Comparison of ENCODE assay signal across 10 cellular contexts in the genomic region with DNA sequence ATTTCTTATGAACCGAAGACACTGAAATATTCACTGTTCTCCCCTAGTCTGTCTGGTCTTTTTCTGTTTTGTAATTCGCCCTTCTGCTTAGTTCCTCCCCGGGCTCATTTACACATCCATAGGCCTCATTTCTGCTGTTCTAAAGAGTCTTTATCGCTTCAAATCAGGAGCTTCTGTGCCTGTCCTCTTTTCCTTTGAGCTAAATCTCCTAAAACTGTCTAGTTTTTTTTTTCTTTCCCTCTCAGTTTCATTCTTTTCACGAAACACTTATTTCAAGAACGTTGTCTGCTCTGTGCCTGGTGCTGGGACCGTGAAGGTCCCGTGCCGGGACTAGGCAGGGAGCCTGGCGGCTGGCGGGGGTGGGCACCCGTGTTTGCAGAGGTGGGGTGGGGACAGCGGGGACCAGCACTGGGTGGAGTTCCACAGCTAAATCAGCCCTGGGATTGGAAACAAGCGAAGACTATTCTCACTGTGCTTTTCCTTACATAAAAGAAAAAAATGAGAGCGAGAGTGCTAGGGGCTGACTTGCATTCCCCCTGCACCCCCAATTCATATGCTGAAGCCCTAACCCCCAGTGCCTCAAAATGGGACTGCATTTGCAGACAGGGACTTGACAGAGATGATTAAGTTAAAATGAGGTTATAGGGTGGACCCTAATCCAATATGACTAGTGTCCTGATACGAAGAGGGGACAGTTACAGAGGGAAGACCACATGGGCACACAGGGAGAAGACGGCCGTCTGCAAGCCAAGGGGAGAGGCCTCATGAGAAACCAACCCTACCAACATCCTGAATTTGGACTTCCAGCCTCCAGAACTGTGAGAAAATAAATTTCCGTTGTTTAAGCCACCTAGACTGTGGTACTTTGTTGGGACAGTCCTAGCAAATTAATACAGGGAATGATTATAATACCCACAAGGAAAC. TPM values are rescaled to one million over a fixed set of nuclear protein-coding genes. Genes with fewer than 3 reads are reported as not detected.
DNase-seq lines count a peak whose midpoint lies in the region; ATAC-seq, FAIRE-seq and TF ChIP-seq lines count a peak whose summit lies in the region.
"Had no signal": no experiment of that assay in that cellular context is flagged by ENCODE, and none has a peak within 500 bp of the region (broad histone marks: within the 10 kb centered on the region; RNA-seq: fewer than 3 reads in every experiment).

No MANE protein-coding gene starts in this region.

- no peaks in the 10 kb centered on the region for H3K36me3 Mint-ChIP-seq in HFFc6 (ENCODE audit: low read depth)
- H3K36me3 Mint-ChIP-seq in naive thymus-derived CD4-positive, alpha-beta T cell, result peaks cover 0 to 4% (median 0%) of the 10 kb centered on the region in 5 donors

- peak overlapping the region; percentile 29 for H2BK120ac ChIP-seq in H1 (replicated peaks; ENCODE audit: low read depth, low read length)

- H4K91ac ChIP-seq in H1 (replicated peaks; ENCODE audit: insufficient read length, low read length), result peak overlapping the region; percentile 11

- peaks cover 29% of the 10 kb centered on the region for H3K4me1 Mint-ChIP-seq in HFFc6 (ENCODE audit: low read depth)
- H3K4me1 Mint-ChIP-seq in naive thymus-derived CD4-positive, alpha-beta T cell, result peaks cover 7 to 38% (median 21%) of the 10 kb centered on the region in 7 donors

- peak overlapping the region; percentile 59 for H4K5ac ChIP-seq in H1 (ENCODE audit: insufficient read length, low read depth, low read length)

- H3K18ac ChIP-seq in H1 (ENCODE audit: extremely low read depth, low read length), result peak overlapping the region; percentile 65

- peak overlapping the region; percentile 98 for H3K27ac Mint-ChIP-seq in HFFc6
- peak overlapping the region in 8 of 9 donors; percentile 1 to 88 (median 60) for H3K27ac Mint-ChIP-seq in naive thymus-derived CD4-positive, alpha-beta T cell

- no peaks in the 10 kb centered on the region for H4K20me1 ChIP-seq in H1 (replicated peaks in 1 of 2; ENCODE audit: control insufficient read depth in 1 of 2, insufficient read depth in 2 of 2, low read length in 2 of 2)

- no peak overlapping the region for H3K23ac ChIP-seq in H1 (ENCODE audit: insufficient read length)

- H2BK15ac ChIP-seq in H1 (ENCODE audit: low read length), result 0 out of 2 replicates have a peak overlapping the region, but pooled peaks have one; percentile 25

- DNase-seq in HFFc6 (no peak), H1 (ENCODE audit: low read depth in 1 of 2, low spot score in 2 of 2) (peak in 1 of 2 experiments; percentile 54), G401 (ENCODE audit: low spot score) (no peak), SKM-1 treated with dmso at 0.1 percent for 144 hours (lab: John Stamatoyannopoulos, UW; ENCODE audit: unreplicated experiment) (no peak), D341Med (ENCODE audit: low spot score) (no peak)
- DNase-seq in naive thymus-derived CD4-positive, alpha-beta T cell, result no peak
- DNase-seq: SIG-M5 had no signal

- no peaks in the 10 kb centered on the region for H3K27me3 ChIP-seq in ACC112 (ENCODE audit: insufficient read depth, low read length)
- no peaks in the 10 kb centered on the region for H3K27me3 ChIP-seq in H1 (replicated peaks in 1 of 4; ENCODE audit: control insufficient read depth in 3 of 4, extremely low read depth in 1 of 4, insufficient read depth in 3 of 4, low read length in 3 of 4)
- H3K27me3 ChIP-seq in naive thymus-derived CD4-positive, alpha-beta T cell (ENCODE audit: control insufficient read depth in 2 of 2, insufficient read depth in 2 of 2, low read length in 2 of 2), result peaks cover 0 to 4% of the 10 kb centered on the region in 2 donors

- H2BK5ac ChIP-seq in H1 (ENCODE audit: low read depth, low read length), result peak overlapping the region; percentile 38; the same call in 1 of the 2 replicates

- TF ChIP-seq POLR2A in H1 (IDR thresholded peaks at IDR 0.05; ENCODE audit: control extremely low read depth in 1 of 2, low read depth in 2 of 2, low read length in 2 of 2), result no peak

- POLR2A ChIA-PET in H1 (lab: Charles Lee; ENCODE audit: partially characterized antibody), result interaction anchor here (0.6 to 2.4 kb wide), 9 partner anchors 8 to 117 kb away, joined by 3 to 9 read pairs (median 4); a partner anchor contains a TSS
- POLR2A ChIA-PET in naive thymus-derived CD4-positive, alpha-beta T cell (lab: Charles Lee), result interaction anchor here (0.6 to 2.4 kb wide), 5 partner anchors 9 to 1261 kb away, joined by 3 to 11 read pairs (median 4); no protein-coding TSS in a partner anchor

- TF ChIP-seq EP300 in H1 (IDR thresholded peaks at IDR 0.05; ENCODE audit: borderline replicate concordance in 1 of 2, low read depth in 2 of 2, low read length in 2 of 2), result no peak

- TF ChIP-seq RAD21 in H1 (IDR thresholded peaks at IDR 0.05 in 1 of 2, conservative IDR thresholded peaks at IDR 0.05 in 1 of 2; ENCODE audit: low read depth in 2 of 2, low read length in 2 of 2), result no peak

- no peak overlapping the region for H2AK5ac ChIP-seq in H1 (ENCODE audit: low read depth, low read length)

- no peak; the same call in 1 of the 2 replicates for TF ChIP-seq CTCF in HFFc6 (IDR thresholded peaks at IDR 0.05)
- no peak for TF ChIP-seq CTCF in H1 (IDR thresholded peaks at IDR 0.05; ENCODE audit: control extremely low read depth in 1 of 3, insufficient read depth in 1 of 3, low read depth in 1 of 3, low read length in 3 of 3)

- peak overlapping the region; percentile 23; the same call in 1 of the 2 replicates for H2BK12ac ChIP-seq in H1 (ENCODE audit: low read depth, low read length)

- no peaks in the 10 kb centered on the region for H3K9me3 Mint-ChIP-seq in HFFc6
- H3K9me3 Mint-ChIP-seq in naive thymus-derived CD4-positive, alpha-beta T cell, result no peaks in the 10 kb centered on the region

- H3K27ac ChIP-seq in ACC112 (ENCODE audit: low read depth, low read length) (no peak overlapping the region), H1 (ENCODE audit: low read depth, low read length) (0 out of 2 replicates have a peak overlapping the region, but pooled peaks have one; percentile 30)
- H3K27ac ChIP-seq in naive thymus-derived CD4-positive, alpha-beta T cell (ENCODE audit: low read depth, low read length), result no peak overlapping the region

- peak; percentile 39 for FAIRE-seq in H1 (lab: Jason Lieb, UNC)

- H3K79me2 ChIP-seq in ACC112 (ENCODE audit: control insufficient read depth, insufficient read depth, low read length, unreplicated experiment) (no peaks in the 10 kb centered on the region), H1 (ENCODE audit: control insufficient read depth in 1 of 2, insufficient read depth in 2 of 2, low read length in 2 of 2) (no peaks in the 10 kb centered on the region)

- 25% methylated on average over 19 of the region's 19 CpGs; no CpG with 5 or more reads in 1 of the 2 experiments for WGBS in H1 (ENCODE audit: extremely low coverage in 1 of 2, insufficient coverage in 1 of 2, insufficient read length in 1 of 2, insufficient replicate concordance in 2 of 2, low coverage in 1 of 2, low lambda C conversion rate in 2 of 2, missing lambda C conversion rate in 1 of 2), 2 experiments

- peaks cover 8% of the 10 kb centered on the region; the same call in 1 of the 2 replicates for H3K27me3 Mint-ChIP-seq in HFFc6 (ENCODE audit: insufficient read depth)
- H3K27me3 Mint-ChIP-seq in naive thymus-derived CD4-positive, alpha-beta T cell, result peaks cover 0 to 8% (median 0%) of the 10 kb centered on the region in 5 donors

- H3K9me3 ChIP-seq in H1 (ENCODE audit: insufficient read depth in 2 of 2, low read depth in 1 of 2, low read length in 1 of 2), result peaks cover 0 to 2% of the 10 kb centered on the region in 2 experiments; a peak in 1 of 4 replicates
- H3K9me3 ChIP-seq in naive thymus-derived CD4-positive, alpha-beta T cell (ENCODE audit: control insufficient read depth in 2 of 3, low read length in 3 of 3), result no peaks in the 10 kb centered on the region

- peak overlapping the region; percentile 88 for H3K4me3 ChIP-seq in ACC112 (ENCODE audit: low read depth, low read length)
- peak overlapping the region; percentile 12 to 73 (median 36); a peak in 5 of 8 replicates for H3K4me3 ChIP-seq in H1 (ENCODE audit: extremely low read depth in 1 of 4, insufficient read depth in 2 of 4, low read depth in 3 of 4, low read length in 4 of 4)
- H3K4me3 ChIP-seq in naive thymus-derived CD4-positive, alpha-beta T cell (ENCODE audit: low read length), result no peak overlapping the region

- 0 out of 2 replicates have a peak overlapping the region, but pooled peaks have one; percentile 67 for H2BK20ac ChIP-seq in H1 (ENCODE audit: low read length)

- CTCF ChIA-PET in H1 (lab: Charles Lee; ENCODE audit: partially characterized antibody), result interaction anchor here (0.6 to 1.8 kb wide), 6 partner anchors 16 to 818 kb away, joined by 3 to 6 read pairs (median 4); no protein-coding TSS in a partner anchor
- CTCF ChIA-PET in naive thymus-derived CD4-positive, alpha-beta T cell (lab: Charles Lee), result interaction anchor here (0.6 kb wide), 2 partner anchors 21 to 86 kb away, joined by 3 read pairs; no protein-coding TSS in a partner anchor

- H3K4me3 Mint-ChIP-seq in HFFc6, result peak overlapping the region; percentile 99
- peak overlapping the region; percentile 77 to 97 (median 92) for H3K4me3 Mint-ChIP-seq in naive thymus-derived CD4-positive, alpha-beta T cell

- in situ Hi-C loops in G401 (cut with HindIII; ENCODE audit: low sequenced_read_pairs), result no loop called here

- H2AFZ ChIP-seq in ACC112 (ENCODE audit: low read length, unreplicated experiment), result peak overlapping the region; percentile 39
- H2AFZ ChIP-seq in H1 (ENCODE audit: low read length), result no peak overlapping the region

- peaks cover 2% of the 10 kb centered on the region; the same call in 1 of the 2 replicates for H3K23me2 ChIP-seq in H1 (ENCODE audit: low read depth, low read length)

- intact Hi-C loops in naive thymus-derived CD4-positive, alpha-beta T cell (cut with micrococcal nuclease), result loop anchor here in 1 of 2 donors (2.0 kb wide), 1 partner anchor 34 kb away; a partner anchor contains a TSS

- no peak for ATAC-seq in naive thymus-derived CD4-positive, alpha-beta T cell
- ATAC-seq in GM18909 (IDR thresholded peaks at IDR 0.05; ENCODE audit: poor library complexity, unreplicated experiment), result no peak
- ATAC-seq: esophagus mucosa had no signal

- H3K36me3 ChIP-seq in ACC112 (ENCODE audit: insufficient read depth, low read length) (no peaks in the 10 kb centered on the region), H1 (ENCODE audit: control insufficient read depth in 2 of 4, insufficient read depth in 4 of 4, low read length in 3 of 4) (no peaks in the 10 kb centered on the region)
- peaks cover 0 to 9% (median 0%) of the 10 kb centered on the region in 3 experiments for H3K36me3 ChIP-seq in naive thymus-derived CD4-positive, alpha-beta T cell (ENCODE audit: control insufficient read depth in 2 of 3, insufficient read depth in 3 of 3, low read length in 3 of 3)

- H3K56ac ChIP-seq in H1 (replicated peaks; ENCODE audit: insufficient read length, low read depth, low read length), result no peak overlapping the region

- no peak overlapping the region for H3K14ac ChIP-seq in H1 (ENCODE audit: insufficient read length)

- H3K79me1 ChIP-seq in H1 (ENCODE audit: low read depth, low read length), result no peaks in the 10 kb centered on the region

- H3K9ac ChIP-seq in H1 (replicated peaks in 1 of 4; ENCODE audit: extremely low read depth in 1 of 4, low read depth in 3 of 4, low read length in 3 of 4), result peak overlapping the region in 1 of 4 experiments; percentile 21; a peak in 1 of 7 replicates

- H3K4me2 ChIP-seq in H1 (ENCODE audit: insufficient read depth in 1 of 2, low read depth in 2 of 2, low read length in 2 of 2), result peak overlapping the region; percentile 53 to 65

- no peak overlapping the region for H3K4ac ChIP-seq in H1 (replicated peaks; ENCODE audit: insufficient read length, low read depth, low read length)

- H4K8ac ChIP-seq in H1 (ENCODE audit: extremely low read depth, insufficient read depth, low read length), result no peak overlapping the region

- H3K4me1 ChIP-seq in ACC112 (ENCODE audit: control insufficient read depth, insufficient read depth, low read length, unreplicated experiment) (peaks cover 9% of the 10 kb centered on the region), H1 (replicated peaks in 1 of 4; ENCODE audit: control insufficient read depth in 3 of 4, insufficient read depth in 4 of 4, low read length in 3 of 4) (peaks cover 0 to 10% (median 3%) of the 10 kb centered on the region in 4 experiments; a peak in 6 of 7 replicates)
- H3K4me1 ChIP-seq in naive thymus-derived CD4-positive, alpha-beta T cell (ENCODE audit: control insufficient read depth in 2 of 2, insufficient read depth in 2 of 2, low read length in 2 of 2), result no peaks in the 10 kb centered on the region

RNA-seq across cellular contexts. Expression of a gene that starts 1.4 kb away (rescaled TPM):
- total RNA-seq in HFFc6 (2021; fragmentation: NEBNext Ultra II Directional; extraction: Animal tissue kit (Norgen Biotek cat#: 25700)), result 1 to 10 TPM; 4.0 to 5.1 (median 5.0) TPM
- total RNA-seq in H1 (2021; fragmentation: NEBNext Ultra II Directional; extraction: Animal tissue kit (Norgen Biotek cat#: 25700)), result 3.8 and 4.2 TPM in 2 replicates
- polyA plus RNA-seq in H1 (2011; rRNA removed), result 2.8 and 4.1 TPM in 2 replicates
- 2.7 TPM for polyA plus RNA-seq in H1 (2011; cell fraction: cytosol; rRNA removed)
- 1.8 TPM for polyA plus RNA-seq in H1 (2011; cell fraction: nucleus; rRNA removed)
- polyA plus RNA-seq in H1 (2012, experiment 1 of 2), result 3.6 to 8.5 TPM (median 4.9 TPM) in 4 replicates
- polyA plus RNA-seq in H1 (2012, experiment 2 of 2), result 1.5 TPM
- 7.0 TPM for polyA plus RNA-seq in H1 (2013, experiment 1 of 2)
- 6.6 TPM for polyA plus RNA-seq in H1 (2013, experiment 2 of 2)
- polyA minus RNA-seq in H1 (2011; rRNA and poly(A)+ RNA removed), result 5.2 and 5.4 TPM in 2 replicates
- polyA minus RNA-seq in H1 (2011; cell fraction: cytosol; rRNA and poly(A)+ RNA removed), result 1.5 TPM
- 6.1 TPM for polyA minus RNA-seq in H1 (2011; cell fraction: nucleus; rRNA and poly(A)+ RNA removed)
- total RNA-seq in naive thymus-derived CD4-positive, alpha-beta T cell, result 1 to 10 TPM in 4 of 5 experiments, under 1 TPM in 1; 0.65 to 7.4 (median 2.9) TPM
- 1 to 10 TPM; 6.5 to 8.4 TPM for polyA plus RNA-seq in naive thymus-derived CD4-positive, alpha-beta T cell
- 2.2 and 9.3 TPM in 2 replicates for total RNA-seq in G401 (2014; rRNA removed; shearing (Covaris generic))

RNA-seq across cellular contexts. Expression of a gene that starts 33.8 kb away (rescaled TPM):
- 10 to 100 TPM in 1 of 6 experiments, 1 to 10 TPM in 5; 5.9 to 10.9 (median 7.1) TPM for total RNA-seq in HFFc6 (2021; fragmentation: NEBNext Ultra II Directional; extraction: Animal tissue kit (Norgen Biotek cat#: 25700))
- 6.0 and 6.7 TPM in 2 replicates for total RNA-seq in H1 (2021; fragmentation: NEBNext Ultra II Directional; extraction: Animal tissue kit (Norgen Biotek cat#: 25700))
- polyA plus RNA-seq in H1 (2011; rRNA removed), result 4.6 and 7.9 TPM in 2 replicates
- polyA plus RNA-seq in H1 (2011; cell fraction: cytosol; rRNA removed), result 7.0 TPM
- 2.3 TPM for polyA plus RNA-seq in H1 (2011; cell fraction: nucleus; rRNA removed)
- polyA plus RNA-seq in H1 (2012, experiment 1 of 2), result 6.5 to 10.8 TPM (median 7.0 TPM) in 4 replicates
- polyA plus RNA-seq in H1 (2012, experiment 2 of 2), result 0.98 TPM
- 6.1 TPM for polyA plus RNA-seq in H1 (2013, experiment 1 of 2)
- 5.7 TPM for polyA plus RNA-seq in H1 (2013, experiment 2 of 2)
- polyA minus RNA-seq in H1 (2011; rRNA and poly(A)+ RNA removed), result 7.6 and 10.8 TPM in 2 replicates
- polyA minus RNA-seq in H1 (2011; cell fraction: cytosol; rRNA and poly(A)+ RNA removed), result 3.4 TPM
- polyA minus RNA-seq in H1 (2011; cell fraction: nucleus; rRNA and poly(A)+ RNA removed), result 8.0 TPM
- 10 to 100 TPM; 16.4 to 70.4 (median 32.1) TPM for total RNA-seq in naive thymus-derived CD4-positive, alpha-beta T cell
- 100 to 1,000 TPM; 116 to 120 TPM for polyA plus RNA-seq in naive thymus-derived CD4-positive, alpha-beta T cell
- total RNA-seq in G401 (2014; rRNA removed; shearing (Covaris generic)), result 12.6 and 15.3 TPM in 2 replicates

RNA-seq across cellular contexts. Expression of a gene that starts 33.9 kb away (rescaled TPM):
- 10 to 100 TPM; 30.7 to 41.4 (median 33.5) TPM for total RNA-seq in HFFc6 (2021; fragmentation: NEBNext Ultra II Directional; extraction: Animal tissue kit (Norgen Biotek cat#: 25700))
- total RNA-seq in H1 (2021; fragmentation: NEBNext Ultra II Directional; extraction: Animal tissue kit (Norgen Biotek cat#: 25700)), result 60.3 and 61.8 TPM in 2 replicates
- polyA plus RNA-seq in H1 (2011; rRNA removed), result 16.6 and 18.7 TPM in 2 replicates
- 24.3 TPM for polyA plus RNA-seq in H1 (2011; cell fraction: cytosol; rRNA removed)
- 34.1 TPM for polyA plus RNA-seq in H1 (2011; cell fraction: nucleus; rRNA removed)
- polyA plus RNA-seq in H1 (2012, experiment 1 of 2), result 26.2 to 37.1 TPM (median 31.3 TPM) in 4 replicates
- polyA plus RNA-seq in H1 (2012, experiment 2 of 2), result 7.5 TPM
- polyA plus RNA-seq in H1 (2013, experiment 1 of 2), result 24.2 TPM
- 28.4 TPM for polyA plus RNA-seq in H1 (2013, experiment 2 of 2)
- polyA minus RNA-seq in H1 (2011; rRNA and poly(A)+ RNA removed), result 19.4 and 25.1 TPM in 2 replicates
- polyA minus RNA-seq in H1 (2011; cell fraction: cytosol; rRNA and poly(A)+ RNA removed), result 36.3 TPM
- polyA minus RNA-seq in H1 (2011; cell fraction: nucleus; rRNA and poly(A)+ RNA removed), result 74.1 TPM
- 10 to 100 TPM; 13.6 to 29.2 (median 26.7) TPM for total RNA-seq in naive thymus-derived CD4-positive, alpha-beta T cell
- polyA plus RNA-seq in naive thymus-derived CD4-positive, alpha-beta T cell, result 10 to 100 TPM; 14.6 to 17.1 TPM
- total RNA-seq in G401 (2014; rRNA removed; shearing (Covaris generic)), result 48.2 and 58.9 TPM in 2 replicates
